In the genomic region with DNA sequence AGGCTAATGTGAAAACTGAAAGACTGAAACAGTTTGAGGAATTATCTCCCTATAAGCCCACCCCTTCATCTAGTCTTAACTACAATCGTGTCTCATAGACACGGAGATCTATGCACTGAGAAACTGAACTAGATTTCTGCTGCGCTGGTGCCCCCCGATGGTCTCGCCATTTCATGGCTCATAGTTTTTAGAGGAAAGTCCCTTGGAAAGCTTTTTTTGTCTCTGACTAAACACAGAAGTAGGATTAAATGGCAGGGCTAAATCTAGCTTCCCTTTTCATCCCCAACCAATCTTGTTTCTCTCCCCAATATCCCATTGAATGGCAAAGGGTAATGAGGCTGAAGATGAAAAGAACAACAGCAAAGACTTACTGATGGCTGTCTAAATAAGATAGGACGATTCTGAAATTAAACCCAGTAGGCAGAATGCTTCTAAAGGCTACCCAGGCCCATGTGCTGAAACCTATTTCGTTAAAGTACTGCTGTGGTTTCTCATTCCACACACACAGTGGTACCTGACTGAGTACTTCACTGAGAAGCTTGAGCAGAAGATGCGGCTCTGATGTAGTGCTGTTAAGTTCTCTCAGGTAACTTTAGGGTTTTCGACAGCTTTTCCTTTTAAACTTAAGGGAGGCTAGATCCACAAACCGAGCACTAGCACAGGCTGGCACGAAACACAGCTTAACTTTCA, we compare ENCODE assay signal across 8 cellular contexts.
DNase-seq lines count a peak whose midpoint lies in the region; ATAC-seq lines count a peak whose summit lies in the region.

No MANE protein-coding gene starts in this region.

- no peaks in the 10 kb centered on the region for H3K36me3 ChIP-seq in SJCRH30

- H3K27ac ChIP-seq in SJCRH30 = no peak overlapping the region

- H3K9me3 ChIP-seq in SJCRH30 (replicated peaks) = no peaks in the 10 kb centered on the region

- H3K4me1 ChIP-seq in SJCRH30 = no peaks in the 10 kb centered on the region

- DNase-seq in GM04504 (ENCODE audit: low read depth) (peak; percentile 9), HCEC 1CT (peak; percentile 37), SJCRH30 (peak; percentile 25 to 67), islet precursor cell (peak; percentile 61), cerebellar cortex (ENCODE audit: low spot score) (no peak), putamen (ENCODE audit: low spot score) (no peak)
- DNase-seq in activated naive CD4-positive, alpha-beta T cell treated with anti-CD3 and anti-CD28 coated beads, Interleukin-2, amount 50 U/mL, for 72 hours (ENCODE audit: low spot score in 2 of 2) = peak in 1 of 2 donors; percentile 57
- peak; percentile 34 to 35 for DNase-seq in stimulated activated CD8-positive, alpha-beta memory T cell treated with anti-CD3 and anti-CD28 coated beads, Interleukin-15, amount 100 ng/mL, for 48 hours (ENCODE audit: low read depth in 2 of 2)

- no peaks in the 10 kb centered on the region for H3K36me3 Mint-ChIP-seq in activated naive CD4-positive, alpha-beta T cell treated with anti-CD3 and anti-CD28 coated beads, Interleukin-2, amount 50 U/mL, for 72 hours

- no peaks in the 10 kb centered on the region for H3K9me3 Mint-ChIP-seq in activated naive CD4-positive, alpha-beta T cell treated with anti-CD3 and anti-CD28 coated beads, Interleukin-2, amount 50 U/mL, for 72 hours

- H3K4me3 ChIP-seq in SJCRH30 = no peak overlapping the region

- peak overlapping the region in 1 of 2 donors; percentile 47 for H3K27ac Mint-ChIP-seq in activated naive CD4-positive, alpha-beta T cell treated with anti-CD3 and anti-CD28 coated beads, Interleukin-2, amount 50 U/mL, for 72 hours

- H3K27me3 ChIP-seq in SJCRH30 = no peaks in the 10 kb centered on the region

- ATAC-seq in activated naive CD4-positive, alpha-beta T cell treated with anti-CD3 and anti-CD28 coated beads, Interleukin-2, amount 50 U/mL, for 72 hours = peak; percentile 62 to 67

Comparison
In these comparisons a context has a peak if more than half of its experiments do, and no peak if none do; other contexts are left out.
1. DNase-seq: peak in GM04504 (single experiment), HCEC 1CT (single experiment), SJCRH30 (2 of 2), islet precursor cell (single experiment) and stimulated activated CD8-positive, alpha-beta memory T cell treated with anti-CD3 and anti-CD28 coated beads, Interleukin-15, amount 100 ng/mL, for 48 hours (2 of 2); none in cerebellar cortex (single experiment) and putamen (single experiment).